Comparison of ENCODE assay signal across 5 cellular contexts in the genomic region with DNA sequence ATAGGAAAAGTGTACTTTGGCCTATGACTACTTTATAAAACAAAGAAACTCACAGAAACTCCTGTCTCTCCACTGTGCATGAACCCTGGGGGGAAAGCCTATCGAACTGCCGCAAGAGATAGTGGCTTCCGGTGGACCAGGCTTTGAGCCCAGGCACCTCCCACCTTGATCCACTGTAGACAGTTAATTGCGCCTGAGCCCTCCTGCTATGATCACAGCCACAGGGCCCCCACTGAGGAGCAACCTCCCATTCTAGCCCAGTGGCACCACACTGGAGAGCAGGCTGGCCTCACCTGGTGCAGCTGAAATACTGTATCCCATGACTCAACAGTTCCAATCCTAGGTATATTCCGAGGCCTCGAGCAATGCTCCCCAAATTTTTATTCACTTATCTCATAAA.
"Had no signal": no experiment of that assay in that cellular context is flagged by ENCODE, and none has a peak within 500 bp of the region (broad histone marks: within the 10 kb centered on the region; RNA-seq: fewer than 3 reads in every experiment).

No MANE protein-coding gene starts in this region.

- H3K4me2 ChIP-seq: GM23338 had no signal

- DNase-seq: H9, HCEC 1CT, IMR-90 had no signal

- H2AFZ ChIP-seq: GM23338 had no signal

- H3K4me3 ChIP-seq: GM23338, K562 had no signal
